In genomic region chr17:71055128-71055527, GRCh38 we compare ENCODE assay signal across 20 cellular contexts.
A peak's percentile ranks its signal among the peaks of the same experiment; 100 is the strongest.
DNase-seq lines count a peak whose midpoint lies in the region; ATAC-seq lines count a peak whose summit lies in the region.
"Had no signal": no experiment of that assay in that cellular context is flagged by ENCODE, and none has a peak within 500 bp of the region (broad histone marks: within the 10 kb centered on the region; RNA-seq: fewer than 3 reads in every experiment).

No MANE protein-coding gene starts in this region.

- DNase-seq in Caki2 (ENCODE audit: low read depth) = peak; percentile 33
- DNase-seq in HT-29 (ENCODE audit: low spot score) = peak; percentile 5
- peak; percentile 35 for DNase-seq in astrocyte of the hippocampus (ENCODE audit: low read depth, low spot score)
- DNase-seq in hepatic stellate cell (ENCODE audit: low spot score) = peak; percentile 6
- DNase-seq in medulla oblongata (ENCODE audit: extremely low spot score) = no peak
- no peak for DNase-seq in midbrain (lab: John Stamatoyannopoulos, UW)
- DNase-seq in activated naive CD4-positive, alpha-beta T cell treated with anti-CD3 and anti-CD28 coated beads, Interleukin-2, amount 50 U/mL, for 16 hours = no peak
- DNase-seq: activated CD4-positive, alpha-beta T cell treated with anti-CD3 and anti-CD28 coated beads, Interleukin-2, amount 50 U/mL, for 1 hour; activated naive CD8-positive, alpha-beta T cell treated with anti-CD3 and anti-CD28 coated beads, Interleukin-2, amount 10 ng/mL, durations not matched to agents 7 days and 5 days; GF-D8; Kasumi-1; NCI-H1417 treated with DMSO at 0.1 percent for 48 hours; NCI-H524; psoas muscle; stimulated activated CD4-positive, alpha-beta T cell treated with anti-CD3 and anti-CD28 coated beads, Interleukin-1b, Interleukin-23, amount 100 ng/mL, for 48 hours; T-helper 2 cell; WERI-Rb-1 had no signal

- no peak for ATAC-seq in HG03196 (IDR thresholded peaks at IDR 0.05; ENCODE audit: unreplicated experiment)
- ATAC-seq: HCT116; psoas muscle; stimulated activated effector memory CD8-positive, alpha-beta T cell treated with anti-CD3 and anti-CD28 coated beads, Interleukin-12 subunit alpha, Interleukin-12 subunit beta, amount 100 ng/mL, for 72 hours had no signal

- in situ Hi-C loops in Caki2 (cut with HindIII; ENCODE audit: low pct_unique_long_range_greater_than_20kb, low sequenced_read_pairs) = no loop called here

Comparison
In these comparisons a context has a peak if more than half of its experiments do, and no peak if none do; other contexts are left out.
1. DNase-seq: peak in Caki2 (single experiment), HT-29 (single experiment), astrocyte of the hippocampus (single experiment) and hepatic stellate cell (single experiment); none in medulla oblongata (single experiment), midbrain (single experiment) and activated naive CD4-positive, alpha-beta T cell treated with anti-CD3 and anti-CD28 coated beads, Interleukin-2, amount 50 U/mL, for 16 hours (single experiment).